ENCODE assay signal across 1 cellular context in genomic region chr7:138477081-138477578, GRCh38.
TF ChIP-seq lines count a peak whose summit lies in the region.

No MANE protein-coding gene starts in this region.

TF ChIP-seq in liver, 16 proteins besides CTCF, POLR2A, EP300 and RAD21:
- TF ChIP-seq REST (IDR thresholded peaks at IDR 0.05) (no peak), FOXA2 (IDR thresholded peaks at IDR 0.05) (peak; percentile 65), HNF4A (conservative IDR thresholded peaks at IDR 0.05) (peak; percentile 3 to 15)
